9 cellular contexts compared by ENCODE assay signal in the genomic region with DNA sequence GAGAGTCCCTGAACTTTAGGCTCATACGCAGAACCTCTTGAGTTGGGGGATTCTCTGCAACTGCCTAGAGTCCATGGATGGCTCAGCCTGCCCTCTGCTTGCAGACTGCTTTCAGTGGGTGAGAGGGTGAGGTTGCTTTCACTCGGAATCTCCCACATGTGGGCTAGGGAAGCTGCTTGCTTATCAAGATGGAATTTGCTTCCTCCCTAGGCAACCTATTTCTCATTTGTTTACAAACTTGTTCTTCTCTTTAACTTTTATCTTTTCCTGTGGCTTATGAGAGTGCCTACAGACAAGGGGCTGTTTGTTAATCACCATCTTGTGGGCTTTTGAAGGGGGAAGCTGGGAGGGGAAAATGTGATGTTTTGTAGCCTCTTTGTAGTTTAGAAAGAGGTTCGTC. TPM values are rescaled to one million over a fixed set of nuclear protein-coding genes. Genes with fewer than 3 reads are reported as not detected.
DNase-seq lines count a peak whose midpoint lies in the region; TF ChIP-seq lines count a peak whose summit lies in the region.
"Had no signal": no experiment of that assay in that cellular context is flagged by ENCODE, and none has a peak within 500 bp of the region (broad histone marks: within the 10 kb centered on the region; RNA-seq: fewer than 3 reads in every experiment).

No MANE protein-coding gene starts in this region.

- H3K4me3 Mint-ChIP-seq in activated naive CD4-positive, alpha-beta T cell treated with anti-CD3 and anti-CD28 coated beads for 36 hours = peak overlapping the region; percentile 62
- peak overlapping the region; percentile 46 for H3K4me3 Mint-ChIP-seq in activated T-cell treated with anti-CD3 and anti-CD28 coated beads, Interleukin-2, amount 50 U/mL, for 24 hours

- no peaks in the 10 kb centered on the region for H3K36me3 ChIP-seq in testis (ENCODE audit: low read depth, missing control alignments)
- peaks cover 0 to 5% (median 0%) of the 10 kb centered on the region in 4 donors for H3K36me3 ChIP-seq in esophagus muscularis mucosa

- peaks cover 72% of the 10 kb centered on the region for H3K4me1 Mint-ChIP-seq in activated naive CD4-positive, alpha-beta T cell treated with anti-CD3 and anti-CD28 coated beads for 36 hours (ENCODE audit: low read depth)
- H3K4me1 Mint-ChIP-seq in activated T-cell treated with anti-CD3 and anti-CD28 coated beads, Interleukin-2, amount 50 U/mL, for 24 hours (ENCODE audit: low read depth) = peaks cover 84% of the 10 kb centered on the region

- no peaks in the 10 kb centered on the region for H3K27me3 ChIP-seq in testis
- no peaks in the 10 kb centered on the region for H3K27me3 ChIP-seq in esophagus muscularis mucosa

- WGBS in testis, 2 donors = 46 to 56% methylated on average over 3 of the region's 3 CpGs
- WGBS in esophagus muscularis mucosa = 51% methylated on average over 3 of the region's 3 CpGs

- no peak overlapping the region for H3K4me3 ChIP-seq in testis
- H3K4me3 ChIP-seq in esophagus muscularis mucosa = no peak overlapping the region

- H3K27ac ChIP-seq in testis = peak overlapping the region in 1 of 2 donors; percentile 10
- no peak overlapping the region for H3K27ac ChIP-seq in esophagus muscularis mucosa (replicated peaks in 1 of 4)

- H3K4me1 ChIP-seq in testis (peaks cover 16% of the 10 kb centered on the region), esophagus muscularis mucosa (peaks cover 22 to 51% (median 39%) of the 10 kb centered on the region in 4 donors)

- CTCF ChIA-PET in activated naive CD4-positive, alpha-beta T cell treated with anti-CD3 and anti-CD28 coated beads for 36 hours (lab: Charles Lee) = interaction anchor here (0.8 to 1.4 kb wide), 2 partner anchors 10 to 301 kb away, joined by 3 to 6 read pairs; partner anchors contain the start of gene TLE4

- no peak for TF ChIP-seq EP300 in esophagus muscularis mucosa (IDR thresholded peaks at IDR 0.05)

- H3K27ac Mint-ChIP-seq in activated naive CD4-positive, alpha-beta T cell treated with anti-CD3 and anti-CD28 coated beads for 36 hours = peak overlapping the region; percentile 11
- H3K27ac Mint-ChIP-seq in activated T-cell treated with anti-CD3 and anti-CD28 coated beads, Interleukin-2, amount 50 U/mL, for 24 hours = peak overlapping the region; percentile 57

- no peaks in the 10 kb centered on the region for H3K9me3 Mint-ChIP-seq in activated naive CD4-positive, alpha-beta T cell treated with anti-CD3 and anti-CD28 coated beads for 36 hours
- H3K9me3 Mint-ChIP-seq in activated T-cell treated with anti-CD3 and anti-CD28 coated beads, Interleukin-2, amount 50 U/mL, for 24 hours = no peaks in the 10 kb centered on the region
- H3K9me3 Mint-ChIP-seq: IgD-negative memory B cell had no signal

- peaks cover 2% of the 10 kb centered on the region for H3K36me3 Mint-ChIP-seq in activated naive CD4-positive, alpha-beta T cell treated with anti-CD3 and anti-CD28 coated beads for 36 hours (ENCODE audit: low read depth)
- peaks cover 5% of the 10 kb centered on the region for H3K36me3 Mint-ChIP-seq in activated T-cell treated with anti-CD3 and anti-CD28 coated beads, Interleukin-2, amount 50 U/mL, for 24 hours (ENCODE audit: low read depth)

- peak; percentile 52 for DNase-seq in activated naive CD4-positive, alpha-beta T cell treated with anti-CD3 and anti-CD28 coated beads for 36 hours
- no peak for DNase-seq in activated naive CD4-positive, alpha-beta T cell (lab: John Stamatoyannopoulos, UW)
- peak; percentile 37 for DNase-seq in activated T-cell treated with anti-CD3 and anti-CD28 coated beads, Interleukin-2, amount 50 U/mL, for 24 hours
- DNase-seq in hepatic stellate cell (ENCODE audit: low spot score) (peak; percentile 45), testis (peak; percentile 42), HPDE6-E6E7 (ENCODE audit: extremely low spot score) (no peak), SK-N-DZ (ENCODE audit: low spot score) (no peak), esophagus muscularis mucosa (ENCODE audit: extremely low spot score) (no peak)

- TF ChIP-seq POLR2A in testis (IDR thresholded peaks at IDR 0.05) (no peak), esophagus muscularis mucosa (IDR thresholded peaks at IDR 0.05; ENCODE audit: low read depth) (no peak)

- no peaks in the 10 kb centered on the region for H3K9me3 ChIP-seq in testis
- no peaks in the 10 kb centered on the region for H3K9me3 ChIP-seq in esophagus muscularis mucosa

- intact Hi-C loops in activated naive CD4-positive, alpha-beta T cell treated with anti-CD3 and anti-CD28 coated beads for 36 hours (cut with micrococcal nuclease) = loop anchor here (1.0 kb wide), 3 partner anchors 10 to 43 kb away; partner anchors contain the start of gene TLE4
- intact Hi-C loops in testis (cut with DNase I; ENCODE audit: low total_unique reads) = no loop called here
- intact Hi-C loops in esophagus muscularis mucosa (cut with DNase I) = no loop called here

- no peaks in the 10 kb centered on the region for H3K27me3 Mint-ChIP-seq in activated naive CD4-positive, alpha-beta T cell treated with anti-CD3 and anti-CD28 coated beads for 36 hours (ENCODE audit: low read depth)
- H3K27me3 Mint-ChIP-seq in activated T-cell treated with anti-CD3 and anti-CD28 coated beads, Interleukin-2, amount 50 U/mL, for 24 hours = no peaks in the 10 kb centered on the region
- H3K27me3 Mint-ChIP-seq: IgD-negative memory B cell had no signal

- TF ChIP-seq CTCF in testis (IDR thresholded peaks at IDR 0.05) (no peak), esophagus muscularis mucosa (IDR thresholded peaks at IDR 0.05) (no peak)

RNA-seq across cellular contexts. Expression of gene TLE4, which starts 10.0 kb away (rescaled TPM):
- 10 to 100 TPM; 11.2 to 13.1 TPM for total RNA-seq in activated naive CD4-positive, alpha-beta T cell treated with anti-CD3 and anti-CD28 coated beads for 36 hours
- total RNA-seq in testis = 100 to 1,000 TPM; 223 to 311 TPM
- polyA plus RNA-seq in testis (ENCODE audit: insufficient read depth, low read depth, low replicate concordance) = 292 TPM
- polyA plus RNA-seq in SK-N-DZ (2014; cell fraction: cytosol; rRNA removed) = 68.9 and 74.0 TPM in 2 replicates
- polyA plus RNA-seq in SK-N-DZ (2014; cell fraction: nucleus; rRNA removed) = 50.8 and 52.3 TPM in 2 replicates
- 10 to 100 TPM; 30.0 to 36.1 (median 34.3) TPM for total RNA-seq in esophagus muscularis mucosa

Comparison
In these comparisons a context has a peak if more than half of its experiments do, and no peak if none do; other contexts are left out.
1. DNase-seq: peak in activated naive CD4-positive, alpha-beta T cell treated with anti-CD3 and anti-CD28 coated beads for 36 hours (single experiment), activated T-cell treated with anti-CD3 and anti-CD28 coated beads, Interleukin-2, amount 50 U/mL, for 24 hours (single experiment), hepatic stellate cell (single experiment) and testis (single experiment); none in activated naive CD4-positive, alpha-beta T cell (0 of 4), HPDE6-E6E7 (single experiment), SK-N-DZ (single experiment) and esophagus muscularis mucosa (single experiment).
2. RNA of gene TLE4, which starts 10.0 kb away (total RNA-seq): 223 to 311 TPM in testis; 30.0 to 36.1 TPM in esophagus muscularis mucosa and 11.2 to 13.1 TPM in activated naive CD4-positive, alpha-beta T cell treated with anti-CD3 and anti-CD28 coated beads for 36 hours; every median in the first group is over 4 times any median in the second.